ENCODE assay signal across 14 cellular contexts in genomic region chr9:136664000-136664798, GRCh38. TPM values are rescaled to one million over a fixed set of nuclear protein-coding genes. Genes with fewer than 3 reads are reported as not detected.
A peak's percentile ranks its signal among the peaks of the same experiment; 100 is the strongest.
DNase-seq lines count a peak whose midpoint lies in the region; ATAC-seq and TF ChIP-seq lines count a peak whose summit lies in the region.
"Had no signal": no experiment of that assay in that cellular context is flagged by ENCODE, and none has a peak within 500 bp of the region (broad histone marks: within the 10 kb centered on the region; RNA-seq: fewer than 3 reads in every experiment).

No MANE protein-coding gene starts in this region.

- no peak overlapping the region for H2AK5ac ChIP-seq in trophoblast cell (ENCODE audit: low read length)

- TF ChIP-seq CTCF in heart left ventricle (IDR thresholded peaks at IDR 0.05) (no peak), right atrium auricular region (IDR thresholded peaks at IDR 0.05) (no peak), uterus (IDR thresholded peaks at IDR 0.05) (no peak)

- H3K27me3 ChIP-seq in heart left ventricle = peaks cover 0 to 63% (median 0%) of the 10 kb centered on the region in 9 donors
- H3K27me3 ChIP-seq in right atrium auricular region = no peaks in the 10 kb centered on the region
- peaks cover 5% of the 10 kb centered on the region for H3K27me3 ChIP-seq in trophoblast cell (ENCODE audit: insufficient read depth, low read length)
- H3K27me3 ChIP-seq in uterus = peaks cover 0 to 10% of the 10 kb centered on the region in 2 donors

- H4K8ac ChIP-seq in trophoblast cell (ENCODE audit: low read depth, low read length) = no peak overlapping the region

- H3K4me1 ChIP-seq in heart left ventricle = peaks cover 0 to 35% (median 6%) of the 10 kb centered on the region in 12 donors
- H3K4me1 ChIP-seq in right atrium auricular region = peaks cover 0 to 20% of the 10 kb centered on the region in 2 donors
- H3K4me1 ChIP-seq in trophoblast cell (ENCODE audit: control insufficient read depth in 1 of 2, insufficient read depth in 2 of 2, low read length in 2 of 2) = peaks cover 3 to 5% of the 10 kb centered on the region in 2 experiments
- peaks cover 0 to 9% of the 10 kb centered on the region in 2 donors for H3K4me1 ChIP-seq in uterus

- DNase-seq in heart left ventricle = no peak
- no peak for DNase-seq in cardiac septum (ENCODE audit: low spot score)
- no peak for DNase-seq in right atrium auricular region (ENCODE audit: low spot score)
- DNase-seq in trophoblast cell = no peak
- no peak for DNase-seq in uterus
- DNase-seq in glomerular visceral epithelial cell (ENCODE audit: extremely low spot score) = no peak
- DNase-seq in HuH-7 (ENCODE audit: low spot score) = no peak
- no peak for DNase-seq in amygdala (lab: John Stamatoyannopoulos, UW)
- DNase-seq: GOT3; NCI-H510A treated with DMSO at 0.1 percent for 48 hours; stimulated activated naive B cell treated with anti-CD40 and anti-IgM and Interleukin-4, amounts not matched to agents 10 μg/mL and 1 μg/mL and 100 μg/mL, for 72 hours had no signal

- H4K91ac ChIP-seq in trophoblast cell (ENCODE audit: low read depth, low read length) = peak overlapping the region; percentile 42

- no peak overlapping the region for H2BK120ac ChIP-seq in trophoblast cell (ENCODE audit: insufficient read depth, low read length, poor library complexity)

- H3K9me3 ChIP-seq in heart left ventricle (no peaks in the 10 kb centered on the region), right atrium auricular region (no peaks in the 10 kb centered on the region), trophoblast cell (ENCODE audit: insufficient read depth, low read depth, low read length) (no peaks in the 10 kb centered on the region), uterus (no peaks in the 10 kb centered on the region)
- H3K9me3 ChIP-seq: A549 had no signal

- intact Hi-C loops in heart left ventricle (cut with DNase I) = loop anchor here in 2 of 10 donors (2.0 kb wide), 1 partner anchor 17 kb away; no protein-coding TSS in a partner anchor
- intact Hi-C loops in cardiac septum (cut with DNase I) = loop anchor here (2.0 kb wide), 1 partner anchor 19 kb away; no protein-coding TSS in a partner anchor
- intact Hi-C loops in uterus (cut with DNase I; ENCODE audit: low total_unique reads) = no loop called here

- H3K79me2 ChIP-seq in trophoblast cell (ENCODE audit: control insufficient read depth, insufficient read depth, low read length, poor library complexity) = no peaks in the 10 kb centered on the region

- H2BK12ac ChIP-seq in trophoblast cell (ENCODE audit: low read length) = no peak overlapping the region

- no peak overlapping the region for H3K9ac ChIP-seq in trophoblast cell (ENCODE audit: low read length)

- H3K23ac ChIP-seq in trophoblast cell (ENCODE audit: low read length) = no peak overlapping the region

- H3K4me2 ChIP-seq in trophoblast cell (ENCODE audit: low read length) = no peak overlapping the region

- H2AFZ ChIP-seq in trophoblast cell (ENCODE audit: insufficient read depth, low read length, poor library complexity) = no peak overlapping the region

- no peak for ATAC-seq in heart left ventricle

- H3K27ac ChIP-seq in heart left ventricle = peak overlapping the region; percentile 75 to 99 (median 96)
- peak overlapping the region; percentile 72 to 77 for H3K27ac ChIP-seq in right atrium auricular region
- H3K27ac ChIP-seq in trophoblast cell (ENCODE audit: low read depth, low read length) = no peak overlapping the region
- peak overlapping the region; percentile 55 to 56 for H3K27ac ChIP-seq in uterus
- H3K27ac ChIP-seq: epithelial cell of prostate, RWPE1 had no signal

- H3K36me3 ChIP-seq in heart left ventricle (peaks cover 0 to 46% (median 33%) of the 10 kb centered on the region in 9 donors), right atrium auricular region (peaks cover 43% of the 10 kb centered on the region), trophoblast cell (ENCODE audit: control insufficient read depth in 1 of 2, insufficient read depth in 2 of 2, low read length in 2 of 2) (no peaks in the 10 kb centered on the region), uterus (no peaks in the 10 kb centered on the region)

- peaks cover 3% of the 10 kb centered on the region for H3K79me1 ChIP-seq in trophoblast cell (ENCODE audit: low read length)

- H3K14ac ChIP-seq in trophoblast cell (ENCODE audit: low read length) = no peak overlapping the region

- H4K12ac ChIP-seq in trophoblast cell (ENCODE audit: low read depth, low read length) = no peak overlapping the region

- no peak overlapping the region for H3K4ac ChIP-seq in trophoblast cell (ENCODE audit: low read depth, low read length)

- H3K4me3 ChIP-seq in heart left ventricle = peak overlapping the region; percentile 59 to 89 (median 79)
- H3K4me3 ChIP-seq in right atrium auricular region = peak overlapping the region; percentile 56 to 66
- no peak overlapping the region for H3K4me3 ChIP-seq in trophoblast cell (ENCODE audit: low read depth, low read length)
- H3K4me3 ChIP-seq in uterus = peak overlapping the region; percentile 25 to 27

- 67 to 74% (median 69%) methylated on average over 12 to 18 of the region's 18 CpGs for WGBS in heart left ventricle, 4 donors
- WGBS in trophoblast cell (ENCODE audit: extremely low coverage, insufficient coverage, insufficient read length) = no CpG with 5 or more reads among the region's 18 CpGs

- H3K18ac ChIP-seq in trophoblast cell (ENCODE audit: low read length) = no peak overlapping the region

- no peak for TF ChIP-seq POLR2A in heart left ventricle (IDR thresholded peaks at IDR 0.05)
- TF ChIP-seq POLR2A in uterus (IDR thresholded peaks at IDR 0.05) = no peak

- no peak overlapping the region for H2BK5ac ChIP-seq in trophoblast cell (ENCODE audit: low read depth, low read length, poor library complexity)

RNA-seq across cellular contexts. Expression of gene EGFL7, which starts 1.5 kb away (rescaled TPM):
- total RNA-seq in heart left ventricle (100 to 1,000 TPM in 2 of 9 donors, 10 to 100 TPM in 7; 56.4 to 142 (median 94.0) TPM), cardiac septum (85.3 TPM), right atrium auricular region (100 to 1,000 TPM; 114 to 120 TPM), uterus (1,000 to 10,000 TPM in 1 of 4 donors, 100 to 1,000 TPM in 3; 119 to 1,791 (median 307) TPM)
- 100 to 1,000 TPM; 103 to 137 TPM for polyA plus RNA-seq in heart left ventricle
- polyA plus RNA-seq in trophoblast cell (2013) = 29.6 and 29.9 TPM in 2 replicates

RNA-seq across cellular contexts. Expression of gene AGPAT2, which starts 23.1 kb away (rescaled TPM):
- total RNA-seq in heart left ventricle = 10 to 100 TPM; 52.4 to 90.7 (median 62.5) TPM
- polyA plus RNA-seq in heart left ventricle = 100 to 1,000 TPM in 1 of 2 donors, 10 to 100 TPM in 1; 88.8 to 122 TPM
- total RNA-seq in cardiac septum = 48.4 TPM
- 10 to 100 TPM; 71.9 to 81.9 TPM for total RNA-seq in right atrium auricular region
- polyA plus RNA-seq in trophoblast cell (2013) = 16.6 and 17.1 TPM in 2 replicates
- 10 to 100 TPM; 22.7 to 45.1 (median 38.6) TPM for total RNA-seq in uterus

RNA-seq across cellular contexts. Expression of gene DIPK1B, which starts 48.2 kb away (rescaled TPM):
- 10 to 100 TPM; 14.4 to 46.3 (median 19.8) TPM for total RNA-seq in heart left ventricle
- polyA plus RNA-seq in heart left ventricle = 10 to 100 TPM; 18.1 to 24.4 TPM
- total RNA-seq in cardiac septum = 28.3 TPM
- total RNA-seq in right atrium auricular region = 10 to 100 TPM; 45.1 to 45.7 TPM
- polyA plus RNA-seq in trophoblast cell (2013) = 29.3 and 30.2 TPM in 2 replicates
- total RNA-seq in uterus = 10 to 100 TPM in 3 of 4 donors, 1 to 10 TPM in 1; 3.2 to 26.3 (median 21.0) TPM
